Comparison of ENCODE assay signal across 9 cellular contexts in the genomic region with DNA sequence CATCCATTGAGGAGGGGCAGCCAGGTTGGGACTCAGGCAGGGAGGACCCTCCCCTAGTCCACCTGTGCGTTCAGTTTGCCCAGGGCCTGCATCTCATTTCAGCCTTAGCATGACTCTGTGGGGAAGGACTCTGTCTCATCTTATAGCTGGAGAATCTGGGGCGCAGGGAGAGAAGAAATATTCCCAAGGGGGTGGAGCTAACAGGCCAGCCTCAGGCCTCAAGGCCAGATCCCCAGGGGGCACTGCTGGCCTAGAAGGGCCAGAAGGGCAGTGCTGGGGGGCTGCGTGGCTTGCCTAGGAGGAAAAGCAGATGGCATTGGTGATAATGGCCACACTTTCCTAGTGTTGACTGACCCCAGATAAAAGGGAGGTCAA. TPM values are rescaled to one million over a fixed set of nuclear protein-coding genes. Genes with fewer than 3 reads are reported as not detected.
DNase-seq lines count a peak whose midpoint lies in the region; ATAC-seq and TF ChIP-seq lines count a peak whose summit lies in the region.
"Had no signal": no experiment of that assay in that cellular context is flagged by ENCODE, and none has a peak within 500 bp of the region (broad histone marks: within the 10 kb centered on the region; RNA-seq: fewer than 3 reads in every experiment).

No MANE protein-coding gene starts in this region.

- H3K4me2 ChIP-seq in SK-N-SH: peak overlapping the region; percentile 72

- intact Hi-C loops in left lung (cut with DNase I): no loop called here

- H3K27me3 ChIP-seq in SK-N-SH (ENCODE audit: insufficient read depth) (no peaks in the 10 kb centered on the region), left lung (peaks cover 0 to 18% of the 10 kb centered on the region in 2 donors)

- CTCF ChIA-PET in SK-N-SH (lab: Yijun Ruan, JAX): interaction anchor here (1.2 to 2.1 kb wide), 7 partner anchors 9 to 110 kb away, joined by 3 to 13 read pairs (median 5); no protein-coding TSS in a partner anchor

- TF ChIP-seq RAD21 in SK-N-SH (IDR thresholded peaks at IDR 0.05; ENCODE audit: low read length): no peak

- no peak overlapping the region for H2AFZ ChIP-seq in SK-N-SH (ENCODE audit: low read depth)

- peaks cover 18 to 93% of the 10 kb centered on the region in 2 experiments; a peak in 3 of 4 replicates for H3K4me1 ChIP-seq in SK-N-SH (ENCODE audit: control insufficient read depth in 1 of 2, insufficient read depth in 2 of 2, low read depth in 1 of 2, low read length in 1 of 2)
- H3K4me1 ChIP-seq in left lung: peaks cover 57 to 96% of the 10 kb centered on the region in 2 donors

- DNase-seq in SK-N-SH (peak; percentile 42), astrocyte of the hippocampus (ENCODE audit: low read depth, low spot score) (peak; percentile 35), left lung (no peak), substantia nigra (lab: John Stamatoyannopoulos, UW) (no peak)
- no peak for DNase-seq in stimulated activated CD4-positive, alpha-beta T cell treated with anti-CD3 and anti-CD28 coated beads, Interleukin-4, amount 100 ng/mL, for 24 hours
- DNase-seq in activated CD4-positive, alpha-beta T cell treated with anti-CD3 and anti-CD28 coated beads, Interleukin-2, amount 50 U/mL, for 4 hours: no peak

- peaks cover 63% of the 10 kb centered on the region for H3K79me2 ChIP-seq in SK-N-SH (ENCODE audit: insufficient read depth)

- H3K27ac ChIP-seq in SK-N-SH (ENCODE audit: low read depth in 2 of 2, low read length in 1 of 2): peak overlapping the region; percentile 56 to 99; a peak in 3 of 4 replicates
- peak overlapping the region; percentile 72 to 76 for H3K27ac ChIP-seq in left lung
- H3K27ac ChIP-seq in substantia nigra (ENCODE audit: low read depth, low read length, poor library complexity, severe bottlenecking): peak overlapping the region; percentile 100
- H3K27ac ChIP-seq: 22Rv1 had no signal

- peak overlapping the region in 1 of 2 experiments; percentile 28; a peak in 1 of 4 replicates for H3K4me3 ChIP-seq in SK-N-SH (ENCODE audit: low read depth in 2 of 2, low read length in 1 of 2)
- peak overlapping the region in 1 of 2 donors; percentile 13 for H3K4me3 ChIP-seq in left lung

- TF ChIP-seq CTCF in SK-N-SH (IDR thresholded peaks at IDR 0.05): no peak
- no peak for TF ChIP-seq CTCF in left lung (IDR thresholded peaks at IDR 0.05)

- H3K36me3 ChIP-seq in SK-N-SH (replicated peaks in 1 of 2; ENCODE audit: control insufficient read depth in 1 of 2, insufficient read depth in 2 of 2, low read length in 1 of 2) (peaks cover 81 to 83% of the 10 kb centered on the region in 2 experiments), left lung (peaks cover 4 to 88% of the 10 kb centered on the region in 2 donors)

- peaks cover 94% of the 10 kb centered on the region for H3F3A ChIP-seq in SK-N-SH (replicated peaks; ENCODE audit: insufficient read depth)

- no peak for TF ChIP-seq EP300 in SK-N-SH (IDR thresholded peaks at IDR 0.05; ENCODE audit: borderline replicate concordance in 1 of 2, low read depth in 1 of 2, low read length in 1 of 2)

- POLR2A ChIA-PET in SK-N-SH (lab: Yijun Ruan, JAX): interaction anchor here (1.8 kb wide), 1 partner anchor 11 kb away, joined by 6 read pairs; a partner anchor contains a TSS

- H3K9me3 ChIP-seq in SK-N-SH (no peaks in the 10 kb centered on the region), left lung (no peaks in the 10 kb centered on the region)

- 63% methylated on average over 3 of the region's 3 CpGs for WGBS in SK-N-SH (ENCODE audit: low lambda C conversion rate)

- H4K20me1 ChIP-seq in SK-N-SH (ENCODE audit: insufficient read depth): peaks cover 21% of the 10 kb centered on the region

- ATAC-seq in SK-N-SH treated with all-trans-retinoic acid at 6 μM for 48 hours (no peak), left lung (no peak), HG02852 (IDR thresholded peaks at IDR 0.05; ENCODE audit: unreplicated experiment) (no peak)

- H3K9me2 ChIP-seq in SK-N-SH: no peaks in the 10 kb centered on the region

- peak overlapping the region; percentile 81 for H3K9ac ChIP-seq in SK-N-SH

TF ChIP-seq in SK-N-SH, 30 proteins besides CTCF, POLR2A, EP300 and RAD21:
- no peak for TF ChIP-seq RFX5 (IDR thresholded peaks at IDR 0.05; ENCODE audit: low read length)
- TF ChIP-seq FOXM1 (IDR thresholded peaks at IDR 0.05; ENCODE audit: low read depth): no peak
- TF ChIP-seq YY1 (IDR thresholded peaks at IDR 0.05; ENCODE audit: low read depth): no peak
- TF ChIP-seq FOSL2 (IDR thresholded peaks at IDR 0.05; ENCODE audit: borderline replicate concordance, low read depth): no peak
- TF ChIP-seq NRF1 (IDR thresholded peaks at IDR 0.05; ENCODE audit: low read depth, low read length): no peak
- no peak for TF ChIP-seq ELF1 (IDR thresholded peaks at IDR 0.05)
- TF ChIP-seq CHD2 (IDR thresholded peaks at IDR 0.05; ENCODE audit: low read length, partially characterized antibody): no peak
- no peak for TF ChIP-seq RCOR1 (IDR thresholded peaks at IDR 0.05; ENCODE audit: low read length)
- no peak for TF ChIP-seq JUND (IDR thresholded peaks at IDR 0.05)
- no peak for TF ChIP-seq GABPA (IDR thresholded peaks at IDR 0.05; ENCODE audit: low read depth)
- TF ChIP-seq, protein P1, sequence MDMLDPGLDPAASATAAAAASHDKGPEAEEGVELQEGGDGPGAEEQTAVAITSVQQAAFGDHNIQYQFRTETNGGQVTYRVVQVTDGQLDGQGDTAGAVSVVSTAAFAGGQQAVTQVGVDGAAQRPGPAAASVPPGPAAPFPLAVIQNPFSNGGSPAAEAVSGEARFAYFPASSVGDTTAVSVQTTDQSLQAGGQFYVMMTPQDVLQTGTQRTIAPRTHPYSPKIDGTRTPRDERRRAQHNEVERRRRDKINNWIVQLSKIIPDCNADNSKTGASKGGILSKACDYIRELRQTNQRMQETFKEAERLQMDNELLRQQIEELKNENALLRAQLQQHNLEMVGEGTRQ (IDR thresholded peaks at IDR 0.05; ENCODE audit: borderline replicate concordance, low read depth, low read length): no peak
- no peak for TF ChIP-seq MEF2A (IDR thresholded peaks at IDR 0.05; ENCODE audit: borderline replicate concordance, low read depth)
- no peak for TF ChIP-seq EZH2phosphoT487 (IDR thresholded peaks at IDR 0.05; ENCODE audit: borderline replicate concordance, low read depth)
- TF ChIP-seq POLR2AphosphoS5 (IDR thresholded peaks at IDR 0.05; ENCODE audit: low read depth, low read length): no peak
- no peak for TF ChIP-seq TAF1 (IDR thresholded peaks at IDR 0.05; ENCODE audit: borderline replicate concordance, low read depth, low read length)

TF ChIP-seq in SK-N-SH treated with all-trans-retinoic acid at 6 μM for 48 hours, 23 proteins besides CTCF, POLR2A, EP300 and RAD21:
- no peak for TF ChIP-seq ZNF565 (CRISPR knock-in tag; conservative IDR thresholded peaks at IDR 0.05; ENCODE audit: low read depth)
- TF ChIP-seq ZNF70 (CRISPR knock-in tag; IDR thresholded peaks at IDR 0.05): no peak
TF ChIP-seq in SK-N-SH treated with all-trans-retinoic acid at 6 μM for 48 hours: peak in this region for 0.

RNA-seq across cellular contexts. Expression of a gene that starts 10.9 kb away (rescaled TPM):
- 163 and 185 TPM in 2 replicates for polyA plus RNA-seq in SK-N-SH (2012; rRNA removed)
- 91.0 and 115 TPM in 2 replicates for polyA plus RNA-seq in SK-N-SH (2012; cell fraction: cytosol; rRNA removed)
- polyA plus RNA-seq in SK-N-SH (2012; cell fraction: nucleus; rRNA removed): 312 and 373 TPM in 2 replicates
- 100 to 1,000 TPM in 1 of 2 donors, 10 to 100 TPM in 1; 69.2 to 106 TPM for total RNA-seq in left lung

Comparison
In these comparisons a context has a peak if more than half of its experiments do, and no peak if none do; other contexts are left out.
1. DNase-seq: peak in SK-N-SH (single experiment) and astrocyte of the hippocampus (single experiment); none in left lung (0 of 2), substantia nigra (0 of 49), stimulated activated CD4-positive, alpha-beta T cell treated with anti-CD3 and anti-CD28 coated beads, Interleukin-4, amount 100 ng/mL, for 24 hours (single experiment) and activated CD4-positive, alpha-beta T cell treated with anti-CD3 and anti-CD28 coated beads, Interleukin-2, amount 50 U/mL, for 4 hours (0 of 2).
2. Peak in every context shown above with its lines, with median percentiles within 50 percentile points of each other: H3K27ac ChIP-seq.